In the genomic region with DNA sequence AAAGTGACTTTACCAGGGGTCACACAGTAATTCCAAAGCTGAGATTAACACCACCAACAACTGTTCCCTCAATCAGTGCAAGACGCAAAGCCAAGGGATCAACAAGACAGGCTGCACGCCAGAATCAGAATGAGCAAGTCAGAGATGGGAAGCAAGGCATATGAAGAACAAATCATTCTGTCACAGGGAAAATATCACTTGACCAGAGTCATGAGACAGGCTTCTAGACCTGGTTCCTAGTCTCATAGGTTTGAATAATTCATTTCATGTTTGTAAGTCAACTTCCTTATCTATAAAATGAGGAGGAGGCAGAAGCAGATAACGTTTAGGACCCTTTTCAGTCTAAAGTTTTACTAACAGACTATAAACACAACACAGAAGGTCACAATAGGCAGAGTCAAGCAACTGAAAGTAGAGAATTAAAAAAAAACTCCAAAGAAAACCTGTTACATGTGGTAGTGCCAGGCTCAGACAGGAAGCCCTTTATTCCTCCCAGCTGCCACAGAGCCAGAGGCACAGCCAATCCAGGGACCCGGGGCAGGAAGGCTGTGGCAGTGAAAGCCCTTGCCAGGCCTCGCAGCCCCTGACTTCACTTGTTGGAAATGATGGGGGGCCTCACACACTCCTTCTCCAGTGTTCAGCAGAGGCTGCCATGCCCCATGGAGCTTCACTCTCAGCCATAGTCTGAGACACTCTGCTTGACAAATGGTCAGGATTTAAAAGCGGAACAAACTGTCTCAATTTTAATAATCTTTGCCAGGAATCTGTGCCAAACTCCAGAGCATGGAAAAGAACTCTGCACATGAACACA, we compare ENCODE assay signal across 9 cellular contexts. TPM values are rescaled to one million over a fixed set of nuclear protein-coding genes. Genes with fewer than 3 reads are reported as not detected.
DNase-seq lines count a peak whose midpoint lies in the region; ATAC-seq, FAIRE-seq and TF ChIP-seq lines count a peak whose summit lies in the region.
"Had no signal": no experiment of that assay in that cellular context is flagged by ENCODE, and none has a peak within 500 bp of the region (broad histone marks: within the 10 kb centered on the region; RNA-seq: fewer than 3 reads in every experiment).

No MANE protein-coding gene starts in this region.

- H3K4me2 ChIP-seq in IMR-90 (ENCODE audit: low read depth, low read length) (no peak overlapping the region), astrocyte (ENCODE audit: low read length) (no peak overlapping the region)

- no peaks in the 10 kb centered on the region for H3K9me3 Mint-ChIP-seq in astrocyte (ENCODE audit: unreplicated experiment)
- no peaks in the 10 kb centered on the region for H3K9me3 Mint-ChIP-seq in activated T-cell treated with anti-CD3 and anti-CD28 coated beads, Interleukin-2, amount 50 U/mL, for 24 hours
- no peaks in the 10 kb centered on the region for H3K9me3 Mint-ChIP-seq in activated CD8-positive, alpha-beta memory T cell treated with anti-CD3 and anti-CD28 coated beads, Interleukin-2, amount 10 ng/mL, durations not matched to agents 7 days and 5 days (ENCODE audit: low read depth)

- H3K27ac Mint-ChIP-seq in astrocyte (ENCODE audit: unreplicated experiment) = no peak overlapping the region
- no peak overlapping the region for H3K27ac Mint-ChIP-seq in activated T-cell treated with anti-CD3 and anti-CD28 coated beads, Interleukin-2, amount 50 U/mL, for 24 hours
- H3K27ac Mint-ChIP-seq in activated CD8-positive, alpha-beta memory T cell treated with anti-CD3 and anti-CD28 coated beads, Interleukin-2, amount 10 ng/mL, durations not matched to agents 7 days and 5 days = no peak overlapping the region

- H3K4ac ChIP-seq in IMR-90 (ENCODE audit: low read depth, low read length) = peak overlapping the region; percentile 11; the same call in 1 of the 2 replicates

- no peak overlapping the region for H2BK120ac ChIP-seq in IMR-90 (ENCODE audit: low read depth, low read length)

- in situ Hi-C loops in IMR-90 (cut with MboI; ENCODE audit: low sequenced_read_pairs) = no loop called here

- H2BK20ac ChIP-seq in IMR-90 (ENCODE audit: low read depth, low read length) = no peak overlapping the region

- no peak overlapping the region for H4K91ac ChIP-seq in IMR-90 (ENCODE audit: insufficient read depth, low read depth, low read length)

- no TSS peak for BruUV-seq in IMR-90 (replicated peaks; lab: Mats Ljungman, UMichigan)

- H2AFZ ChIP-seq in IMR-90 (replicated peaks; ENCODE audit: low read length, poor library complexity) (no peak overlapping the region), astrocyte (ENCODE audit: low read depth, low read length) (no peak overlapping the region)

- H3K27me3 ChIP-seq in IMR-90 (ENCODE audit: control insufficient read depth, insufficient read depth, low read length) (no peaks in the 10 kb centered on the region), astrocyte (ENCODE audit: insufficient read depth, low read length) (no peaks in the 10 kb centered on the region), subcutaneous abdominal adipose tissue (ENCODE audit: control insufficient read depth in 5 of 5, insufficient read depth in 4 of 5, low read length in 5 of 5) (no peaks in the 10 kb centered on the region)

- intact Hi-C loops in IMR-90 (cut with micrococcal nuclease) = no loop called here

- no peak overlapping the region for H2AK9ac ChIP-seq in IMR-90 (replicated peaks; ENCODE audit: low read depth, low read length, poor library complexity)

- H3K79me1 ChIP-seq in IMR-90 (ENCODE audit: low read depth in 1 of 2, low read length in 2 of 2) = peaks cover 20 to 65% of the 10 kb centered on the region in 2 experiments

- peaks cover 15% of the 10 kb centered on the region for H3K4me1 Mint-ChIP-seq in astrocyte (ENCODE audit: low read depth, unreplicated experiment)
- no peaks in the 10 kb centered on the region for H3K4me1 Mint-ChIP-seq in activated T-cell treated with anti-CD3 and anti-CD28 coated beads, Interleukin-2, amount 50 U/mL, for 24 hours (ENCODE audit: low read depth)
- no peaks in the 10 kb centered on the region for H3K4me1 Mint-ChIP-seq in activated CD8-positive, alpha-beta memory T cell treated with anti-CD3 and anti-CD28 coated beads, Interleukin-2, amount 10 ng/mL, durations not matched to agents 7 days and 5 days

- H3K9ac ChIP-seq in IMR-90 (ENCODE audit: low read depth, low read length) (no peak overlapping the region), astrocyte (ENCODE audit: low read length) (no peak overlapping the region), subcutaneous abdominal adipose tissue (ENCODE audit: low read length in 5 of 5) (peak overlapping the region in 3 of 5 donors; percentile 31 to 43 (median 34))

- no peak for TF ChIP-seq POLR2A in IMR-90 (IDR thresholded peaks at IDR 0.05; ENCODE audit: low read depth, low read length)

- H3K9me3 ChIP-seq in IMR-90 (ENCODE audit: control insufficient read depth, insufficient read depth, low read length) = no peaks in the 10 kb centered on the region
- H3K9me3 ChIP-seq in astrocyte (ENCODE audit: insufficient read depth, low read depth, low read length) = no peaks in the 10 kb centered on the region
- H3K9me3 ChIP-seq in subcutaneous abdominal adipose tissue (ENCODE audit: control insufficient read depth in 5 of 5, low read length in 5 of 5) = no peaks in the 10 kb centered on the region

- H4K20me1 ChIP-seq in IMR-90 (ENCODE audit: insufficient read depth, low read length) (peaks cover 26% of the 10 kb centered on the region; the same call in 1 of the 2 replicates), astrocyte (ENCODE audit: insufficient read depth, low read length) (peaks cover 25% of the 10 kb centered on the region)

- H3K18ac ChIP-seq in IMR-90 (ENCODE audit: low read depth, low read length) = peak overlapping the region; percentile 51; the same call in 1 of the 2 replicates

- peaks cover 4% of the 10 kb centered on the region for H3K9me1 ChIP-seq in IMR-90 (ENCODE audit: insufficient read depth, low read length)

- POLR2A ChIA-PET in IMR-90 (lab: Charles Lee; ENCODE audit: unreplicated experiment) = no interaction called here

- H3K36me3 ChIP-seq in IMR-90 (ENCODE audit: control insufficient read depth, insufficient read depth, low read length) (peaks cover 2% of the 10 kb centered on the region), astrocyte (ENCODE audit: insufficient read depth, low read length) (no peaks in the 10 kb centered on the region), subcutaneous abdominal adipose tissue (ENCODE audit: control insufficient read depth in 5 of 5, insufficient read depth in 5 of 5, low read length in 5 of 5) (peaks cover 0 to 6% (median 3%) of the 10 kb centered on the region in 5 donors)

- ATAC-seq in IMR-90 (ENCODE audit: low read depth) = peak; percentile 43
- no peak for ATAC-seq in activated CD8-positive, alpha-beta memory T cell treated with anti-CD3 and anti-CD28 coated beads, Interleukin-2, amount 10 ng/mL, durations not matched to agents 7 days and 5 days

- H3K4me1 ChIP-seq in IMR-90 (ENCODE audit: control insufficient read depth, insufficient read depth, low read length) (peaks cover 4% of the 10 kb centered on the region), astrocyte (ENCODE audit: insufficient read depth, low read length) (peaks cover 8% of the 10 kb centered on the region), subcutaneous abdominal adipose tissue (ENCODE audit: control insufficient read depth in 5 of 5, insufficient read depth in 5 of 5, low read length in 5 of 5) (peaks cover 0 to 11% (median 10%) of the 10 kb centered on the region in 5 donors)

- WGBS in IMR-90 (ENCODE audit: extremely low coverage in 2 of 2, insufficient read length in 1 of 2), 2 experiments = no CpG with 5 or more reads among the region's 6 CpGs

- no peak overlapping the region for H4K8ac ChIP-seq in IMR-90 (ENCODE audit: low read depth in 2 of 2, low read length in 2 of 2)

- no peak for TF ChIP-seq RAD21 in IMR-90 (IDR thresholded peaks at IDR 0.05; ENCODE audit: low read length)

- peaks cover 77% of the 10 kb centered on the region for H3K79me2 ChIP-seq in astrocyte (ENCODE audit: insufficient read depth, low read length)

- no peaks in the 10 kb centered on the region for H3K27me3 Mint-ChIP-seq in astrocyte (ENCODE audit: low read depth, unreplicated experiment)
- no peaks in the 10 kb centered on the region for H3K27me3 Mint-ChIP-seq in activated T-cell treated with anti-CD3 and anti-CD28 coated beads, Interleukin-2, amount 50 U/mL, for 24 hours
- H3K27me3 Mint-ChIP-seq in activated CD8-positive, alpha-beta memory T cell treated with anti-CD3 and anti-CD28 coated beads, Interleukin-2, amount 10 ng/mL, durations not matched to agents 7 days and 5 days = peaks cover 8% of the 10 kb centered on the region

- peaks cover 8% of the 10 kb centered on the region for H3K36me3 Mint-ChIP-seq in astrocyte (ENCODE audit: low read depth, unreplicated experiment)
- H3K36me3 Mint-ChIP-seq in activated T-cell treated with anti-CD3 and anti-CD28 coated beads, Interleukin-2, amount 50 U/mL, for 24 hours (ENCODE audit: low read depth) = no peaks in the 10 kb centered on the region
- H3K36me3 Mint-ChIP-seq in activated CD8-positive, alpha-beta memory T cell treated with anti-CD3 and anti-CD28 coated beads, Interleukin-2, amount 10 ng/mL, durations not matched to agents 7 days and 5 days = no peaks in the 10 kb centered on the region

- TF ChIP-seq CTCF in IMR-90 (conservative IDR thresholded peaks at IDR 0.05; ENCODE audit: low read depth, low read length) (no peak), astrocyte (IDR thresholded peaks at IDR 0.05; ENCODE audit: insufficient read depth, low read depth, low read length) (no peak)

- H4K5ac ChIP-seq in IMR-90 (ENCODE audit: low read depth, low read length) = peak overlapping the region; percentile 39; the same call in 1 of the 2 replicates

- no peak for DNase-seq in IMR-90
- DNase-seq in astrocyte (ENCODE audit: low read depth) = peak; percentile 32
- DNase-seq in inferior parietal cortex (ENCODE audit: extremely low spot score) = peak; percentile 75
- DNase-seq in NCI-H1092 (lab: John Stamatoyannopoulos, UW) = no peak
- DNase-seq in RPMI8226 = no peak
- no peak for DNase-seq in activated T-cell treated with anti-CD3 and anti-CD28 coated beads, Interleukin-2, amount 50 U/mL, for 24 hours
- DNase-seq in activated CD8-positive, alpha-beta memory T cell treated with anti-CD3 and anti-CD28 coated beads, Interleukin-2, amount 10 ng/mL, durations not matched to agents 7 days and 5 days = no peak

- CTCF ChIA-PET in IMR-90 (lab: Yijun Ruan, JAX) = interaction anchor here (0.8 to 1.0 kb wide), 2 partner anchors 10 to 231 kb away, joined by 3 read pairs; no protein-coding TSS in a partner anchor
- CTCF ChIA-PET in activated CD8-positive, alpha-beta memory T cell treated with anti-CD3 and anti-CD28 coated beads, Interleukin-2, amount 10 ng/mL, durations not matched to agents 7 days and 5 days (lab: Charles Lee) = no interaction called here

- H3K23ac ChIP-seq in IMR-90 (ENCODE audit: low read depth, low read length) = peak overlapping the region; percentile 31; the same call in 1 of the 2 replicates

- dilution Hi-C loops in IMR-90 (cut with HindIII; ENCODE audit: low sequenced_read_pairs, unreplicated experiment) = no loop called here

- no peak overlapping the region for H2BK5ac ChIP-seq in IMR-90 (ENCODE audit: low read depth, low read length, poor library complexity, severe bottlenecking)

- H3K4me3 Mint-ChIP-seq in astrocyte (ENCODE audit: unreplicated experiment) = no peak overlapping the region
- H3K4me3 Mint-ChIP-seq in activated T-cell treated with anti-CD3 and anti-CD28 coated beads, Interleukin-2, amount 50 U/mL, for 24 hours = no peak overlapping the region
- no peak overlapping the region for H3K4me3 Mint-ChIP-seq in activated CD8-positive, alpha-beta memory T cell treated with anti-CD3 and anti-CD28 coated beads, Interleukin-2, amount 10 ng/mL, durations not matched to agents 7 days and 5 days

- H3K27ac ChIP-seq in IMR-90 (ENCODE audit: insufficient read depth, low read length) (0 out of 2 replicates have a peak overlapping the region, but pooled peaks have one; percentile 30), astrocyte (ENCODE audit: low read depth, low read length) (no peak overlapping the region), subcutaneous abdominal adipose tissue (ENCODE audit: low read depth, low read length) (peak overlapping the region; percentile 55)

- H3K14ac ChIP-seq in IMR-90 (replicated peaks; ENCODE audit: low read depth, low read length) = peak overlapping the region; percentile 33; the same call in 1 of the 2 replicates

- no peak overlapping the region for H3K56ac ChIP-seq in IMR-90 (ENCODE audit: extremely low read depth, insufficient read depth, low read length)

- H2BK15ac ChIP-seq in IMR-90 (ENCODE audit: low read depth, low read length) = no peak overlapping the region

- H2AK5ac ChIP-seq in IMR-90 (ENCODE audit: low read depth, low read length) = no peak overlapping the region

- H3K4me3 ChIP-seq in IMR-90 (ENCODE audit: insufficient read depth, low read depth, low read length) (no peak overlapping the region), astrocyte (ENCODE audit: insufficient read depth, low read depth, low read length) (no peak overlapping the region), subcutaneous abdominal adipose tissue (ENCODE audit: low read depth in 1 of 5, low read length in 5 of 5) (peak overlapping the region in 1 of 5 donors; percentile 37)

- no peak for FAIRE-seq in astrocyte (lab: Jason Lieb, UNC)
- FAIRE-seq: H1 had no signal

RNA-seq across cellular contexts. Expression of gene DST, which starts 29.2 kb away (rescaled TPM):
- total RNA-seq in IMR-90 (2012; rRNA removed) (452 and 544 TPM in 2 replicates), astrocyte (352 and 442 TPM in 2 replicates)
- 80.7 and 97.7 TPM in 2 replicates for polyA plus RNA-seq in IMR-90 (2012; rRNA removed)
- 12.6 and 26.5 TPM in 2 replicates for polyA plus RNA-seq in IMR-90 (2012; cell fraction: cytosol; rRNA removed)
- 183 and 380 TPM in 2 replicates for polyA plus RNA-seq in IMR-90 (2012; cell fraction: nucleus; rRNA removed; ENCODE audit: low replicate concordance)
- total RNA-seq in activated CD8-positive, alpha-beta memory T cell treated with anti-CD3 and anti-CD28 coated beads, Interleukin-2, amount 10 ng/mL, durations not matched to agents 7 days and 5 days = 1 to 10 TPM; 4.0 to 4.3 TPM

Comparison
In these comparisons a context has a peak if more than half of its experiments do, and no peak if none do; other contexts are left out.
1. DNase-seq: peak in astrocyte (single experiment) and inferior parietal cortex (single experiment); none in IMR-90 (single experiment), NCI-H1092 (single experiment), RPMI8226 (single experiment), activated T-cell treated with anti-CD3 and anti-CD28 coated beads, Interleukin-2, amount 50 U/mL, for 24 hours (single experiment) and activated CD8-positive, alpha-beta memory T cell treated with anti-CD3 and anti-CD28 coated beads, Interleukin-2, amount 10 ng/mL, durations not matched to agents 7 days and 5 days (single experiment).
2. H3K9ac ChIP-seq: peak in subcutaneous abdominal adipose tissue (3 of 5); none in IMR-90 (single experiment) and astrocyte (single experiment).
3. RNA of gene DST, which starts 29.2 kb away (total RNA-seq): 452 to 544 TPM in IMR-90 and 352 to 442 TPM in astrocyte; 4.0 to 4.3 TPM in activated CD8-positive, alpha-beta memory T cell treated with anti-CD3 and anti-CD28 coated beads, Interleukin-2, amount 10 ng/mL, durations not matched to agents 7 days and 5 days; every median in the first group is over 10 times any median in the second.